Comparison of ENCODE assay signal across 2 cellular contexts in the genomic region with DNA sequence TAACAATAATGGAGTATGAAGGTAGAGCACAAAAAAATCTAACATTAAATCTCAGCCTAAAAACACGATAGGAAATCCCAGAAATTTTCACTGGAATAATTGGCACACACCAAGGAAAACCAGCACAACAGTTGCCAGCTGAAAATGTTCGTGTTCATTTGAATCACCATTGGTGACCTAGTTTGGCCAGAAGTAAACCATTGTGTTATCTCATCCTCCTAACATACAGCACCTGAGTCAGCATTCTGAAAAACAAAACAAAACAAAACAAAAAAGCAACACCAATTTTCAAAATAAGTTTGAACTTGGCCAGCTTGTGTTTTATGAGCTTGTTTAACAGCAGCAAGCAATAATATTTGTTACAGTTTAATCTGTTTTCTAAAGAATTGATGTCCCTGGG.
TF ChIP-seq lines count a peak whose summit lies in the region.

No MANE protein-coding gene starts in this region.

TF ChIP-seq in GM23338, 12 proteins besides CTCF, POLR2A, EP300 and RAD21:
- TF ChIP-seq NANOG (IDR thresholded peaks at IDR 0.05; ENCODE audit: borderline replicate concordance), result no peak
- no peak for TF ChIP-seq JUNB (IDR thresholded peaks at IDR 0.05; ENCODE audit: unreplicated experiment)
- TF ChIP-seq CREB1 (CRISPR knock-in tag; IDR thresholded peaks at IDR 0.05; ENCODE audit: low read depth), result no peak
- TF ChIP-seq STAT1 (IDR thresholded peaks at IDR 0.05; ENCODE audit: unreplicated experiment), result no peak

TF ChIP-seq in H1, 55 proteins besides CTCF, POLR2A, EP300 and RAD21:
- TF ChIP-seq, protein P1, sequence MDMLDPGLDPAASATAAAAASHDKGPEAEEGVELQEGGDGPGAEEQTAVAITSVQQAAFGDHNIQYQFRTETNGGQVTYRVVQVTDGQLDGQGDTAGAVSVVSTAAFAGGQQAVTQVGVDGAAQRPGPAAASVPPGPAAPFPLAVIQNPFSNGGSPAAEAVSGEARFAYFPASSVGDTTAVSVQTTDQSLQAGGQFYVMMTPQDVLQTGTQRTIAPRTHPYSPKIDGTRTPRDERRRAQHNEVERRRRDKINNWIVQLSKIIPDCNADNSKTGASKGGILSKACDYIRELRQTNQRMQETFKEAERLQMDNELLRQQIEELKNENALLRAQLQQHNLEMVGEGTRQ (IDR thresholded peaks at IDR 0.05; ENCODE audit: low read length), result no peak
- peak; percentile 39; the same call in 1 of the 2 replicates for TF ChIP-seq MAFK (IDR thresholded peaks at IDR 0.05; ENCODE audit: low read depth, low read length)
- no peak for TF ChIP-seq ASH2L (IDR thresholded peaks at IDR 0.05; ENCODE audit: low read length)
- TF ChIP-seq GTF2F1 (IDR thresholded peaks at IDR 0.05; ENCODE audit: borderline replicate concordance, low read depth, low read length), result no peak
- TF ChIP-seq POLR2AphosphoS5 (IDR thresholded peaks at IDR 0.05; ENCODE audit: low read depth, low read length), result no peak
- no peak for TF ChIP-seq CTBP2 (IDR thresholded peaks at IDR 0.05; ENCODE audit: borderline replicate concordance, insufficient read depth, insufficient read length, low read length)
- TF ChIP-seq BACH1 (IDR thresholded peaks at IDR 0.05; ENCODE audit: low read length), result no peak
- no peak for TF ChIP-seq RBBP5 (IDR thresholded peaks at IDR 0.05; ENCODE audit: borderline replicate concordance, low read depth, low read length)
TF ChIP-seq in H1: peak in this region for 1.
